Comparison of ENCODE assay signal across 27 cellular contexts in genomic region chr18:60060026-60060425, GRCh38.
"Had no signal": no experiment of that assay in that cellular context is flagged by ENCODE, and none has a peak within 500 bp of the region (broad histone marks: within the 10 kb centered on the region; RNA-seq: fewer than 3 reads in every experiment).

No MANE protein-coding gene starts in this region.

- DNase-seq: activated B cell treated with CpG ODN at 0.5 μM for 24 hours; activated CD4-positive, alpha-beta T cell treated with anti-CD3 and anti-CD28 coated beads for 48 hours; activated CD4-positive, alpha-beta T cell treated with anti-CD3 and anti-CD28 coated beads, Interleukin-2, amount 50 U/mL, for 1 hour; activated CD4-positive, alpha-beta T cell treated with anti-CD3 and anti-CD28 coated beads, Interleukin-2, amount 50 U/mL, for 48 hours; activated CD8-positive, alpha-beta memory T cell treated with anti-CD3 and anti-CD28 coated beads for 24 hours; activated CD8-positive, alpha-beta T cell treated with anti-CD3 and anti-CD28 coated beads for 36 hours; activated gamma-delta T cell; activated naive CD4-positive, alpha-beta T cell; activated naive CD4-positive, alpha-beta T cell treated with anti-CD3 and anti-CD28 coated beads, Interleukin-2, amount 10 ng/mL, durations not matched to agents 7 days and 5 days; activated naive CD8-positive, alpha-beta T cell treated with anti-CD3 and anti-CD28 coated beads, Interleukin-2, amount 10 ng/mL, durations not matched to agents 7 days and 5 days; activated T-cell treated with anti-CD3 and anti-CD28 coated beads, Interleukin-2, amount 50 U/mL, for 1 hour; activated T-cell treated with anti-CD3 and anti-CD28 coated beads, Interleukin-2, amount 50 U/mL, for 72 hours; amygdala; aorta; brain microvascular endothelial cell; colonic mucosa; effector CD8-positive, alpha-beta T cell; glutamatergic neuron; heart left ventricle; SW 1271; T-helper 1 cell; T-helper 17 cell; T1000; WERI-Rb-1 had no signal

- H3K27ac ChIP-seq: brain microvascular endothelial cell, colonic mucosa, epithelial cell of prostate, heart left ventricle, WERI-Rb-1 had no signal

- H3K4me1 ChIP-seq: colonic mucosa, heart left ventricle had no signal

- H3K27me3 ChIP-seq: brain microvascular endothelial cell, colonic mucosa had no signal

- H3K36me3 ChIP-seq: brain microvascular endothelial cell, colonic mucosa, heart left ventricle, WERI-Rb-1 had no signal

- ATAC-seq: activated CD4-positive, CD25-positive, alpha-beta regulatory T cell treated with anti-CD3 and anti-CD28 coated beads, Interleukin-2, amount 50 U/mL, for 24 hours; activated CD8-positive, alpha-beta T cell treated with anti-CD3 and anti-CD28 coated beads for 36 hours; activated naive CD4-positive, alpha-beta T cell treated with anti-CD3 and anti-CD28 coated beads, Interleukin-2, amount 50 U/mL, for 72 hours; activated T-cell treated with anti-CD3 and anti-CD28 coated beads, Interleukin-2, amount 50 U/mL, for 72 hours; heart left ventricle; T-helper 17 cell had no signal

- H3K4me3 ChIP-seq: colonic mucosa, heart left ventricle had no signal

- H3K9me3 ChIP-seq: colonic mucosa, heart left ventricle had no signal
